Comparison of ENCODE assay signal across 25 cellular contexts in genomic region chr2:241034490-241035141, GRCh38. TPM values are rescaled to one million over a fixed set of nuclear protein-coding genes. Genes with fewer than 3 reads are reported as not detected.
A peak's percentile ranks its signal among the peaks of the same experiment; 100 is the strongest.
DNase-seq lines count a peak whose midpoint lies in the region; ATAC-seq, FAIRE-seq and TF ChIP-seq lines count a peak whose summit lies in the region.
"Had no signal": no experiment of that assay in that cellular context is flagged by ENCODE, and none has a peak within 500 bp of the region (broad histone marks: within the 10 kb centered on the region; RNA-seq: fewer than 3 reads in every experiment).

No MANE protein-coding gene starts in this region.

- no peak for TF ChIP-seq POLR2A in H1 (IDR thresholded peaks at IDR 0.05; ENCODE audit: control extremely low read depth in 1 of 2, low read depth in 2 of 2, low read length in 2 of 2)
- TF ChIP-seq POLR2A in body of pancreas (IDR thresholded peaks at IDR 0.05): no peak

- intact Hi-C loops in body of pancreas (cut with DNase I): no loop called here

- H3K79me1 ChIP-seq in H1 (ENCODE audit: low read depth, low read length): no peaks in the 10 kb centered on the region

- ATAC-seq in GM23338 (peak; percentile 1; the same call in 1 of the 3 replicates), esophagus mucosa (no peak), body of pancreas (no peak)
- ATAC-seq: activated CD4-positive, CD25-positive, alpha-beta regulatory T cell treated with anti-CD3 and anti-CD28 coated beads, Interleukin-2, amount 50 U/mL, for 24 hours; HCT116; natural killer cell had no signal

- DNase-seq in GM23338 (ENCODE audit: low spot score) (no peak), H1 (ENCODE audit: low read depth in 1 of 2, low spot score in 2 of 2) (no peak), neural crest cell (ENCODE audit: low read depth, low spot score) (no peak), NCI-H2029 treated with DMSO at 0.1 percent for 48 hours (lab: John Stamatoyannopoulos, UW) (no peak), NCI-H2196 (lab: John Stamatoyannopoulos, UW; ENCODE audit: unreplicated experiment) (no peak), body of pancreas (no peak)
- DNase-seq: amniotic stem cell, Caco-2, dermis blood vessel endothelial cell, kidney, mesenchymal stem cell, natural killer cell, NCI-H1092, NCI-H2081 treated with DMSO at 0.1 percent for 48 hours, T1000, transverse colon had no signal

- H2BK15ac ChIP-seq in H1 (ENCODE audit: low read length): no peak overlapping the region

- peaks cover 17 to 35% (median 24%) of the 10 kb centered on the region in 11 experiments for H3K27me3 ChIP-seq in BLaER1 treated with 17β-estradiol and CSF1 and Interleukin-3, amounts not matched to agents 10 nM and 100 nM
- H3K27me3 ChIP-seq in GM23338 (ENCODE audit: insufficient read depth) (peaks cover 6% of the 10 kb centered on the region), H1 (replicated peaks in 1 of 4; ENCODE audit: control insufficient read depth in 3 of 4, extremely low read depth in 1 of 4, insufficient read depth in 3 of 4, low read length in 3 of 4) (peaks cover 0 to 33% (median 19%) of the 10 kb centered on the region in 4 experiments; a peak in 4 of 7 replicates), body of pancreas (no peaks in the 10 kb centered on the region)

- no peak overlapping the region for H3K4me3 Mint-ChIP-seq in GM23338
- no peak overlapping the region for H3K4me3 Mint-ChIP-seq in neural crest cell

- peaks cover 18 to 63% (median 40%) of the 10 kb centered on the region in 10 experiments for H3K4me1 ChIP-seq in BLaER1 treated with 17β-estradiol and CSF1 and Interleukin-3, amounts not matched to agents 10 nM and 100 nM
- H3K4me1 ChIP-seq in GM23338 (ENCODE audit: insufficient read depth) (peaks cover 8% of the 10 kb centered on the region; the same call in 1 of the 2 replicates), H1 (replicated peaks in 1 of 4; ENCODE audit: control insufficient read depth in 3 of 4, insufficient read depth in 4 of 4, low read length in 3 of 4) (peaks cover 0 to 16% (median 8%) of the 10 kb centered on the region in 4 experiments; a peak in 6 of 7 replicates), body of pancreas (peaks cover 10% of the 10 kb centered on the region)
- H3K4me1 ChIP-seq: Caco-2 had no signal

- H3K4ac ChIP-seq in H1 (replicated peaks; ENCODE audit: insufficient read length, low read depth, low read length): no peak overlapping the region

- H3K56ac ChIP-seq in H1 (replicated peaks; ENCODE audit: insufficient read length, low read depth, low read length): no peak overlapping the region

- H3K36me3 Mint-ChIP-seq in GM23338 (ENCODE audit: low read depth) (no peaks in the 10 kb centered on the region; the same call in 2 of the 3 replicates), neural crest cell (ENCODE audit: low read depth) (no peaks in the 10 kb centered on the region)
- H3K36me3 Mint-ChIP-seq: natural killer cell had no signal

- TF ChIP-seq RAD21 in H1 (IDR thresholded peaks at IDR 0.05 in 1 of 2, conservative IDR thresholded peaks at IDR 0.05 in 1 of 2; ENCODE audit: low read depth in 2 of 2, low read length in 2 of 2): no peak

- no peak for TF ChIP-seq EP300 in H1 (IDR thresholded peaks at IDR 0.05; ENCODE audit: borderline replicate concordance in 1 of 2, low read depth in 2 of 2, low read length in 2 of 2)

- H4K91ac ChIP-seq in H1 (replicated peaks; ENCODE audit: insufficient read length, low read length): no peak overlapping the region

- no peak overlapping the region; the same call in 1 of the 2 replicates for H4K8ac ChIP-seq in H1 (ENCODE audit: extremely low read depth, insufficient read depth, low read length)

- H2BK5ac ChIP-seq in H1 (ENCODE audit: low read depth, low read length): no peak overlapping the region

- no peaks in the 10 kb centered on the region for H3K36me3 ChIP-seq in BLaER1 treated with 17β-estradiol and CSF1 and Interleukin-3, amounts not matched to agents 10 nM and 100 nM
- H3K36me3 ChIP-seq in GM23338 (ENCODE audit: insufficient read depth) (no peaks in the 10 kb centered on the region), H1 (ENCODE audit: control insufficient read depth in 2 of 4, insufficient read depth in 4 of 4, low read length in 3 of 4) (no peaks in the 10 kb centered on the region), body of pancreas (replicated peaks in 1 of 2; ENCODE audit: insufficient read depth in 1 of 2, low read depth in 2 of 2) (no peaks in the 10 kb centered on the region)
- H3K36me3 ChIP-seq: cardiac muscle cell, transverse colon had no signal

- H2AFZ ChIP-seq in GM23338: peak overlapping the region; percentile 93
- no peak overlapping the region for H2AFZ ChIP-seq in H1 (ENCODE audit: low read length)

- H3K23ac ChIP-seq in H1 (ENCODE audit: insufficient read length): no peak overlapping the region

- H3K4me2 ChIP-seq in BLaER1 treated with 17β-estradiol and CSF1 and Interleukin-3, amounts not matched to agents 10 nM and 100 nM: peak overlapping the region in 7 of 11 experiments; percentile 2 to 62 (median 46); a peak in 11 of 22 replicates
- H3K4me2 ChIP-seq in GM23338: no peak overlapping the region; the same call in 1 of the 2 replicates
- H3K4me2 ChIP-seq in H1 (ENCODE audit: insufficient read depth in 1 of 2, low read depth in 2 of 2, low read length in 2 of 2): peak overlapping the region in 1 of 2 experiments; percentile 58; a peak in 1 of 4 replicates

- POLR2A ChIA-PET in H1 (lab: Charles Lee; ENCODE audit: partially characterized antibody): interaction anchor here (0.6 to 1.3 kb wide), 2 partner anchors 25 to 327 kb away, joined by 3 to 4 read pairs; no protein-coding TSS in a partner anchor

- H3K14ac ChIP-seq in H1 (ENCODE audit: insufficient read length): no peak overlapping the region

- H4K20me1 ChIP-seq in BLaER1 treated with 17β-estradiol and CSF1 and Interleukin-3, amounts not matched to agents 10 nM and 100 nM: peaks cover 0 to 21% (median 0%) of the 10 kb centered on the region in 11 experiments; a peak in 5 of 22 replicates
- no peaks in the 10 kb centered on the region for H4K20me1 ChIP-seq in GM23338 (replicated peaks; ENCODE audit: insufficient read depth)
- H4K20me1 ChIP-seq in H1 (replicated peaks in 1 of 2; ENCODE audit: control insufficient read depth in 1 of 2, insufficient read depth in 2 of 2, low read length in 2 of 2): no peaks in the 10 kb centered on the region

- H3K79me2 ChIP-seq in GM23338 (replicated peaks; ENCODE audit: insufficient read depth) (no peaks in the 10 kb centered on the region), H1 (ENCODE audit: control insufficient read depth in 1 of 2, insufficient read depth in 2 of 2, low read length in 2 of 2) (no peaks in the 10 kb centered on the region)

- H3F3A ChIP-seq in GM23338 (replicated peaks; ENCODE audit: low read depth): no peaks in the 10 kb centered on the region

- H2BK120ac ChIP-seq in H1 (replicated peaks; ENCODE audit: low read depth, low read length): no peak overlapping the region

- CTCF ChIA-PET in H1 (lab: Charles Lee; ENCODE audit: partially characterized antibody): interaction anchor here (1.3 kb wide), 1 partner anchor 29 kb away, joined by 3 read pairs; no protein-coding TSS in a partner anchor

- H3K4me3 ChIP-seq in BLaER1 treated with 17β-estradiol and CSF1 and Interleukin-3, amounts not matched to agents 10 nM and 100 nM: no peak overlapping the region
- no peak overlapping the region for H3K4me3 ChIP-seq in GM23338
- no peak overlapping the region for H3K4me3 ChIP-seq in H1 (ENCODE audit: extremely low read depth in 1 of 4, insufficient read depth in 2 of 4, low read depth in 3 of 4, low read length in 4 of 4)
- H3K4me3 ChIP-seq in body of pancreas: no peak overlapping the region
- H3K4me3 ChIP-seq: cardiac muscle cell, SK-N-MC, transverse colon had no signal

- WGBS in H1 (ENCODE audit: extremely low coverage in 1 of 2, insufficient coverage in 1 of 2, insufficient read length in 1 of 2, insufficient replicate concordance in 2 of 2, low coverage in 1 of 2, low lambda C conversion rate in 2 of 2, missing lambda C conversion rate in 1 of 2), 2 experiments: 90% methylated on average over 12 of the region's 22 CpGs; no CpG with 5 or more reads in 1 of the 2 experiments
- 89 to 92% methylated on average over 17 to 22 of the region's 22 CpGs for WGBS in body of pancreas, 2 donors

- peak overlapping the region; percentile 83; the same call in 1 of the 2 replicates for H3K18ac ChIP-seq in H1 (ENCODE audit: extremely low read depth, low read length)

- H2BK12ac ChIP-seq in H1 (ENCODE audit: low read depth, low read length): no peak overlapping the region

- peaks cover 9% of the 10 kb centered on the region; the same call in 1 of the 2 replicates for H3K23me2 ChIP-seq in H1 (ENCODE audit: low read depth, low read length)

- H3K4me1 Mint-ChIP-seq in GM23338: peaks cover 7% of the 10 kb centered on the region
- no peaks in the 10 kb centered on the region for H3K4me1 Mint-ChIP-seq in neural crest cell
- H3K4me1 Mint-ChIP-seq: natural killer cell had no signal

- H3K27ac Mint-ChIP-seq in GM23338 (no peak overlapping the region), neural crest cell (ENCODE audit: unreplicated experiment) (peak overlapping the region; percentile 67)
- H3K27ac Mint-ChIP-seq: natural killer cell had no signal

- TF ChIP-seq CTCF in GM23338 (conservative IDR thresholded peaks at IDR 0.05; ENCODE audit: low read depth in 2 of 2) (no peak), H1 (IDR thresholded peaks at IDR 0.05; ENCODE audit: control extremely low read depth in 1 of 3, insufficient read depth in 1 of 3, low read depth in 1 of 3, low read length in 3 of 3) (no peak), neural crest cell (conservative IDR thresholded peaks at IDR 0.05) (no peak), body of pancreas (IDR thresholded peaks at IDR 0.05) (no peak)

- H3K9me3 ChIP-seq in BLaER1 treated with 17β-estradiol and CSF1 and Interleukin-3, amounts not matched to agents 10 nM and 100 nM (replicated peaks in 1 of 11): no peaks in the 10 kb centered on the region
- H3K9me3 ChIP-seq in H1 (ENCODE audit: insufficient read depth in 2 of 2, low read depth in 1 of 2, low read length in 1 of 2) (no peaks in the 10 kb centered on the region), body of pancreas (no peaks in the 10 kb centered on the region)
- H3K9me3 ChIP-seq: Caco-2, transverse colon had no signal

- H2AK5ac ChIP-seq in H1 (ENCODE audit: low read depth, low read length): 0 out of 2 replicates have a peak overlapping the region, but pooled peaks have one; percentile 24

- no peak for FAIRE-seq in H1 (lab: Jason Lieb, UNC)
- FAIRE-seq: endothelial cell of umbilical vein, kidney, RCC 7860 had no signal

- H3K27ac ChIP-seq in BLaER1 treated with 17β-estradiol and CSF1 and Interleukin-3, amounts not matched to agents 10 nM and 100 nM: no peak overlapping the region
- H3K27ac ChIP-seq in GM23338 (ENCODE audit: low read depth) (no peak overlapping the region), H1 (ENCODE audit: low read depth, low read length) (no peak overlapping the region), body of pancreas (no peak overlapping the region)
- H3K27ac ChIP-seq: cardiac muscle cell, SK-N-MC, transverse colon had no signal

- H3K9me3 Mint-ChIP-seq in GM23338 (no peaks in the 10 kb centered on the region; the same call in 2 of the 3 replicates), neural crest cell (no peaks in the 10 kb centered on the region)
- H3K9me3 Mint-ChIP-seq: natural killer cell; stimulated activated naive CD8-positive, alpha-beta T cell treated with anti-CD3 and anti-CD28 coated beads, Interleukin-15, amount 100 ng/mL, for 72 hours had no signal

- H3K9me2 ChIP-seq in GM23338 (ENCODE audit: insufficient read depth): no peaks in the 10 kb centered on the region

- H2BK20ac ChIP-seq in H1 (ENCODE audit: low read length): no peak overlapping the region

- H3K27me3 Mint-ChIP-seq in GM23338 (ENCODE audit: insufficient read depth, low read depth, poor library complexity) (peaks cover 20% of the 10 kb centered on the region), neural crest cell (ENCODE audit: low read depth) (peaks cover 62% of the 10 kb centered on the region)
- H3K27me3 Mint-ChIP-seq: stimulated activated naive CD8-positive, alpha-beta T cell treated with anti-CD3 and anti-CD28 coated beads, Interleukin-15, amount 100 ng/mL, for 72 hours had no signal

- H3K9ac ChIP-seq in BLaER1 treated with 17β-estradiol and CSF1 and Interleukin-3, amounts not matched to agents 10 nM and 100 nM: no peak overlapping the region
- H3K9ac ChIP-seq in H1 (replicated peaks in 1 of 4; ENCODE audit: extremely low read depth in 1 of 4, low read depth in 3 of 4, low read length in 3 of 4): no peak overlapping the region

- no peak overlapping the region for H4K5ac ChIP-seq in H1 (ENCODE audit: insufficient read length, low read depth, low read length)

RNA-seq across cellular contexts. Expression of gene SNED1, which starts 36.2 kb away (rescaled TPM):
- total RNA-seq in GM23338 (2014; rRNA removed; shearing (Covaris generic)): 1.1 and 2.8 TPM in 2 replicates
- 1.3 and 1.5 TPM in 2 replicates for polyA plus RNA-seq in GM23338 (2016; fragmentation: Nextera tagmentation; extraction: Ambion mirVana)
- 1.9 and 2.4 TPM in 2 replicates for total RNA-seq in H1 (2021; fragmentation: NEBNext Ultra II Directional; extraction: Animal tissue kit (Norgen Biotek cat#: 25700))
- 1.9 and 2.6 TPM in 2 replicates for polyA plus RNA-seq in H1 (2011; rRNA removed)
- 1.7 TPM for polyA plus RNA-seq in H1 (2011; cell fraction: cytosol; rRNA removed)
- polyA plus RNA-seq in H1 (2011; cell fraction: nucleus; rRNA removed): 8.2 TPM
- 1.1 to 1.8 TPM (median 1.6 TPM) in 4 replicates for polyA plus RNA-seq in H1 (2012, experiment 1 of 2)
- polyA plus RNA-seq in H1 (2012, experiment 2 of 2): 0.67 TPM
- 0.95 TPM for polyA plus RNA-seq in H1 (2013, experiment 1 of 2)
- polyA plus RNA-seq in H1 (2013, experiment 2 of 2): 1.0 TPM
- polyA minus RNA-seq in H1 (2011; rRNA and poly(A)+ RNA removed): 3.0 and 3.2 TPM in 2 replicates
- polyA minus RNA-seq in H1 (2011; cell fraction: cytosol; rRNA and poly(A)+ RNA removed): 5.0 TPM
- polyA minus RNA-seq in H1 (2011; cell fraction: nucleus; rRNA and poly(A)+ RNA removed): 11.6 TPM
- 0.16 and 0.30 TPM in 2 replicates for total RNA-seq in neural crest cell
- total RNA-seq in esophagus mucosa: 3.9 TPM
- 10 to 100 TPM; 13.5 to 33.0 TPM for total RNA-seq in body of pancreas
- total RNA-seq: Caco-2 had no signal
